21 cellular contexts compared by ENCODE assay signal in the genomic region with DNA sequence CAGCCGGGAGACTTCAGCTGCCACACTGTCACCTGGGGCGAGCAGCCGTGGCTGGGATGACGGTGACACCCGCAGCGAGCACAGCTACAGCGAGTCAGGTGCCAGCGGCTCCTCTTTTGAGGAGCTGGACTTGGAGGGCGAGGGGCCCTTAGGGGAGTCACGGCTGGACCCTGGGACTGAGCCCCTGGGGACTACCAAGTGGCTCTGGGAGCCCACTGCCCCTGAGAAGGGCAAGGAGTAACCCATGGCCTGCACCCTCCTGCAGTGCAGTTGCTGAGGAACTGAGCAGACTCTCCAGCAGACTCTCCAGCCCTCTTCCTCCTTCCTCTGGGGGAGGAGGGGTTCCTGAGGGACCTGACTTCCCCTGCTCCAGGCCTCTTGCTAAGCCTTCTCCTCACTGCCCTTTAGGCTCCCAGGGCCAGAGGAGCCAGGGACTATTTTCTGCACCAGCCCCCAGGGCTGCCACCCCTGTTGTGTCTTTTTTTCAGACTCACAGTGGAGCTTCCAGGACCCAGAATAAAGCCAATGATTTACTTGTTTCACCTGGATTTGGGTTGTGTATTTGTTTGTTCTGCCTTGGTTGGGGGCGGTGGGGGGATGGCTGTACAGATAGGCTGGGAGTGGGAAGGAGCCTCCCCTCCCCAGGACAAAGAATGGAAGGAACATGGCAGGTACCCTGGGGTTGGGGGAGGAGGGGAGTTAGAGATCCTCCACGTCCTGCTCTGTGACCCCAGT. TPM values are rescaled to one million over a fixed set of nuclear protein-coding genes. Genes with fewer than 3 reads are reported as not detected.
DNase-seq lines count a peak whose midpoint lies in the region; ATAC-seq and TF ChIP-seq lines count a peak whose summit lies in the region.
"Had no signal": no experiment of that assay in that cellular context is flagged by ENCODE, and none has a peak within 500 bp of the region (broad histone marks: within the 10 kb centered on the region; RNA-seq: fewer than 3 reads in every experiment).

No MANE protein-coding gene starts in this region.

- TF ChIP-seq CTCF in RWPE2 (IDR thresholded peaks at IDR 0.05; ENCODE audit: poor library complexity, severe bottlenecking) (no peak), endodermal cell (conservative IDR thresholded peaks at IDR 0.05) (no peak), stomach (IDR thresholded peaks at IDR 0.05) (no peak)

- peaks cover 16% of the 10 kb centered on the region for H3K4me1 Mint-ChIP-seq in activated CD4-positive, alpha-beta memory T cell treated with anti-CD3 and anti-CD28 coated beads for 36 hours (ENCODE audit: low read depth)
- H3K4me1 Mint-ChIP-seq in activated CD4-positive, alpha-beta memory T cell treated with anti-CD3 and anti-CD28 coated beads, Interleukin-2, amount 10 ng/mL, durations not matched to agents 7 days and 5 days = peaks cover 8% of the 10 kb centered on the region
- H3K4me1 Mint-ChIP-seq in endodermal cell = peaks cover 8% of the 10 kb centered on the region

- intact Hi-C loops in activated CD4-positive, alpha-beta memory T cell treated with anti-CD3 and anti-CD28 coated beads for 36 hours (cut with micrococcal nuclease) = no loop called here
- intact Hi-C loops in stomach (cut with DNase I; ENCODE audit: low total_unique reads) = no loop called here

- CTCF ChIA-PET in activated CD4-positive, alpha-beta memory T cell treated with anti-CD3 and anti-CD28 coated beads for 36 hours (lab: Charles Lee) = interaction anchor here (0.6 to 0.7 kb wide), 2 partner anchors 135 to 388 kb away, joined by 3 read pairs; no protein-coding TSS in a partner anchor
- CTCF ChIA-PET in activated CD4-positive, alpha-beta memory T cell treated with anti-CD3 and anti-CD28 coated beads, Interleukin-2, amount 10 ng/mL, durations not matched to agents 7 days and 5 days (lab: Charles Lee) = interaction anchor here (1.1 kb wide), 1 partner anchor 21 kb away, joined by 3 read pairs; no protein-coding TSS in a partner anchor

- H3K36me3 ChIP-seq in RWPE2 (ENCODE audit: low read depth) (peaks cover 13% of the 10 kb centered on the region), endodermal cell (ENCODE audit: control insufficient read depth, insufficient read depth, low read length) (no peaks in the 10 kb centered on the region), stomach (peaks cover 45 to 73% (median 67%) of the 10 kb centered on the region in 4 donors)

- no peak overlapping the region for H3K4me3 ChIP-seq in RWPE2 (ENCODE audit: severe bottlenecking)
- H3K4me3 ChIP-seq in endodermal cell (ENCODE audit: low read length) = no peak overlapping the region
- H3K4me3 ChIP-seq in stomach = no peak overlapping the region
- H3K4me3 ChIP-seq: BLaER1 treated with 17β-estradiol and CSF1 and Interleukin-3, amounts not matched to agents 10 nM and 100 nM; HAP-1; prostate gland; suprapubic skin had no signal

- no peak for TF ChIP-seq POLR2A in stomach (IDR thresholded peaks at IDR 0.05)

- H3K27me3 Mint-ChIP-seq in activated CD4-positive, alpha-beta memory T cell treated with anti-CD3 and anti-CD28 coated beads for 36 hours = no peaks in the 10 kb centered on the region
- H3K27me3 Mint-ChIP-seq in activated CD4-positive, alpha-beta memory T cell treated with anti-CD3 and anti-CD28 coated beads, Interleukin-2, amount 10 ng/mL, durations not matched to agents 7 days and 5 days = no peaks in the 10 kb centered on the region
- peaks cover 23% of the 10 kb centered on the region for H3K27me3 Mint-ChIP-seq in endodermal cell (ENCODE audit: insufficient read depth)

- H3K27ac ChIP-seq in RWPE2 (ENCODE audit: poor library complexity, severe bottlenecking) (no peak overlapping the region), endodermal cell (ENCODE audit: low read depth, low read length) (peak overlapping the region; percentile 86), stomach (no peak overlapping the region)
- H3K27ac ChIP-seq: BLaER1 treated with 17β-estradiol and CSF1 and Interleukin-3, amounts not matched to agents 10 nM and 100 nM; foreskin keratinocyte; prostate gland; suprapubic skin had no signal

- POLR2A ChIA-PET in activated CD4-positive, alpha-beta memory T cell treated with anti-CD3 and anti-CD28 coated beads for 36 hours (lab: Charles Lee) = no interaction called here
- POLR2A ChIA-PET in activated CD4-positive, alpha-beta memory T cell treated with anti-CD3 and anti-CD28 coated beads, Interleukin-2, amount 10 ng/mL, durations not matched to agents 7 days and 5 days (lab: Charles Lee) = interaction anchor here (2.0 kb wide), 1 partner anchor 34 kb away, joined by 6 read pairs; no protein-coding TSS in a partner anchor

- no peak overlapping the region for H3K4me3 Mint-ChIP-seq in activated CD4-positive, alpha-beta memory T cell treated with anti-CD3 and anti-CD28 coated beads for 36 hours
- H3K4me3 Mint-ChIP-seq in activated CD4-positive, alpha-beta memory T cell treated with anti-CD3 and anti-CD28 coated beads, Interleukin-2, amount 10 ng/mL, durations not matched to agents 7 days and 5 days = no peak overlapping the region
- H3K4me3 Mint-ChIP-seq in endodermal cell = no peak overlapping the region
- H3K4me3 Mint-ChIP-seq: activated naive CD4-positive, alpha-beta T cell treated with anti-CD3 and anti-CD28 coated beads for 36 hours; mesothelial cell of epicardium; nephron had no signal

- WGBS in endodermal cell (ENCODE audit: insufficient coverage in 1 of 2, insufficient read length in 1 of 2), 2 experiments = 39 to 56% methylated on average over 8 to 12 of the region's 12 CpGs
- WGBS in stomach, 5 donors = 70 to 79% (median 75%) methylated on average over 2 to 12 of the region's 12 CpGs

- H3K4me1 ChIP-seq in RWPE2 (ENCODE audit: insufficient read depth, poor library complexity, severe bottlenecking) (no peaks in the 10 kb centered on the region), endodermal cell (ENCODE audit: control insufficient read depth, insufficient read depth, low read length) (peaks cover 8% of the 10 kb centered on the region), stomach (peaks cover 5 to 14% (median 11%) of the 10 kb centered on the region in 4 donors)
- H3K4me1 ChIP-seq: foreskin keratinocyte, HAP-1, prostate gland had no signal

- peaks cover 9% of the 10 kb centered on the region for H3K36me3 Mint-ChIP-seq in activated CD4-positive, alpha-beta memory T cell treated with anti-CD3 and anti-CD28 coated beads for 36 hours
- H3K36me3 Mint-ChIP-seq in activated CD4-positive, alpha-beta memory T cell treated with anti-CD3 and anti-CD28 coated beads, Interleukin-2, amount 10 ng/mL, durations not matched to agents 7 days and 5 days (ENCODE audit: low read depth) = peaks cover 31% of the 10 kb centered on the region
- H3K36me3 Mint-ChIP-seq in endodermal cell (ENCODE audit: low read depth) = peaks cover 15% of the 10 kb centered on the region

- no peak for TF ChIP-seq EP300 in stomach (IDR thresholded peaks at IDR 0.05)

- H3K9ac ChIP-seq in endodermal cell (ENCODE audit: extremely low read depth, low read length, poor library complexity, severe bottlenecking) = no peak overlapping the region
- H3K9ac ChIP-seq: BLaER1 treated with 17β-estradiol and CSF1 and Interleukin-3, amounts not matched to agents 10 nM and 100 nM had no signal

- no peaks in the 10 kb centered on the region for H3K9me3 ChIP-seq in RWPE2 (ENCODE audit: severe bottlenecking)
- no peaks in the 10 kb centered on the region for H3K9me3 ChIP-seq in endodermal cell (ENCODE audit: control insufficient read depth, low read length)
- no peaks in the 10 kb centered on the region for H3K9me3 ChIP-seq in stomach
- H3K9me3 ChIP-seq: BLaER1 treated with 17β-estradiol and CSF1 and Interleukin-3, amounts not matched to agents 10 nM and 100 nM; HAP-1; prostate gland; suprapubic skin had no signal

- H3K27me3 ChIP-seq in RWPE2 (ENCODE audit: insufficient read depth, poor library complexity, severe bottlenecking) = peaks cover 8% of the 10 kb centered on the region
- H3K27me3 ChIP-seq in endodermal cell (ENCODE audit: control insufficient read depth, insufficient read depth, low read length, poor library complexity, severe bottlenecking) = peaks cover 18% of the 10 kb centered on the region
- H3K27me3 ChIP-seq in stomach = peaks cover 0 to 15% (median 0%) of the 10 kb centered on the region in 3 donors
- H3K27me3 ChIP-seq: suprapubic skin had no signal

- no peaks in the 10 kb centered on the region for H3K9me3 Mint-ChIP-seq in activated CD4-positive, alpha-beta memory T cell treated with anti-CD3 and anti-CD28 coated beads for 36 hours
- no peaks in the 10 kb centered on the region for H3K9me3 Mint-ChIP-seq in activated CD4-positive, alpha-beta memory T cell treated with anti-CD3 and anti-CD28 coated beads, Interleukin-2, amount 10 ng/mL, durations not matched to agents 7 days and 5 days
- no peaks in the 10 kb centered on the region for H3K9me3 Mint-ChIP-seq in endodermal cell
- H3K9me3 Mint-ChIP-seq: activated naive CD4-positive, alpha-beta T cell treated with anti-CD3 and anti-CD28 coated beads for 36 hours; mesothelial cell of epicardium; nephron had no signal

- H3K27ac Mint-ChIP-seq in activated CD4-positive, alpha-beta memory T cell treated with anti-CD3 and anti-CD28 coated beads for 36 hours = peak overlapping the region; percentile 33
- H3K27ac Mint-ChIP-seq in activated CD4-positive, alpha-beta memory T cell treated with anti-CD3 and anti-CD28 coated beads, Interleukin-2, amount 10 ng/mL, durations not matched to agents 7 days and 5 days = no peak overlapping the region
- H3K27ac Mint-ChIP-seq in endodermal cell = no peak overlapping the region
- H3K27ac Mint-ChIP-seq: activated naive CD4-positive, alpha-beta T cell treated with anti-CD3 and anti-CD28 coated beads for 36 hours; mesothelial cell of epicardium had no signal

- ATAC-seq in RWPE2 (ENCODE audit: low read depth) = no peak
- ATAC-seq: foreskin keratinocyte had no signal

- no peak for DNase-seq in activated CD4-positive, alpha-beta memory T cell treated with anti-CD3 and anti-CD28 coated beads for 36 hours
- DNase-seq in activated CD4-positive, alpha-beta memory T cell treated with anti-CD3 and anti-CD28 coated beads, Interleukin-2, amount 10 ng/mL, durations not matched to agents 7 days and 5 days = no peak
- DNase-seq in RWPE2 (ENCODE audit: low spot score) = peak; percentile 43
- DNase-seq in endodermal cell = no peak
- DNase-seq in retina = peak; percentile 55
- DNase-seq in KBM-7 = no peak
- no peak for DNase-seq in stomach
- DNase-seq in NCI-H1436 treated with DMSO at 0.1 percent for 48 hours (lab: John Stamatoyannopoulos, UW) = no peak
- DNase-seq: activated CD4-positive, alpha-beta T cell treated with anti-CD3 and anti-CD28 coated beads, Interleukin-2, amount 50 U/mL, for 1 hour; activated naive CD4-positive, alpha-beta T cell treated with anti-CD3 and anti-CD28 coated beads for 36 hours; foreskin keratinocyte; IMR-90; MM.1S; NCI-H446 treated with DMSO at 0.1 percent for 48 hours had no signal

- in situ Hi-C loops in KBM-7 (cut with MboI; ENCODE audit: low pct_unique_long_range_greater_than_20kb, low sequenced_read_pairs) = no loop called here

RNA-seq across cellular contexts. Expression of gene GRM2, which starts 2.9 kb away (rescaled TPM):
- under 1 TPM; 0.22 to 0.29 TPM for total RNA-seq in activated CD4-positive, alpha-beta memory T cell treated with anti-CD3 and anti-CD28 coated beads for 36 hours
- total RNA-seq in activated CD4-positive, alpha-beta memory T cell treated with anti-CD3 and anti-CD28 coated beads, Interleukin-2, amount 10 ng/mL, durations not matched to agents 7 days and 5 days = 1 to 10 TPM; 1.7 to 2.4 TPM
- total RNA-seq in endodermal cell (1 to 10 TPM; 3.9 to 7.4 TPM), stomach (under 1 TPM in 2 of 5 donors, not detected in 3; 0.37 to 0.58 TPM)
- 6.0 TPM for polyA plus RNA-seq in endodermal cell (2013, experiment 1 of 2)
- polyA plus RNA-seq in endodermal cell (2013, experiment 2 of 2) = 4.7 TPM
- under 1 TPM in 2 of 3 donors, not detected in 1; 0.06 to 0.15 TPM for polyA plus RNA-seq in stomach
- total RNA-seq: epithelial cell of proximal tubule, foreskin keratinocyte had no signal

RNA-seq across cellular contexts. Expression of gene TEX264, which starts 32.9 kb away (rescaled TPM):
- total RNA-seq in activated CD4-positive, alpha-beta memory T cell treated with anti-CD3 and anti-CD28 coated beads for 36 hours = 10 to 100 TPM; 44.9 to 45.2 TPM
- total RNA-seq in activated CD4-positive, alpha-beta memory T cell treated with anti-CD3 and anti-CD28 coated beads, Interleukin-2, amount 10 ng/mL, durations not matched to agents 7 days and 5 days = 100 to 1,000 TPM; 103 to 108 TPM
- 10 to 100 TPM; 21.1 to 24.9 TPM for total RNA-seq in endodermal cell
- 17.6 TPM for polyA plus RNA-seq in endodermal cell (2013, experiment 1 of 2)
- 12.9 TPM for polyA plus RNA-seq in endodermal cell (2013, experiment 2 of 2)
- 10 to 100 TPM; 18.7 to 73.0 (median 34.3) TPM for total RNA-seq in stomach
- 10 to 100 TPM; 34.5 to 60.1 (median 60.1) TPM for polyA plus RNA-seq in stomach

Comparison
In these comparisons a context has a peak if more than half of its experiments do, and no peak if none do; other contexts are left out.
1. DNase-seq: peak in RWPE2 (single experiment) and retina (single experiment); none in activated CD4-positive, alpha-beta memory T cell treated with anti-CD3 and anti-CD28 coated beads for 36 hours (single experiment), activated CD4-positive, alpha-beta memory T cell treated with anti-CD3 and anti-CD28 coated beads, Interleukin-2, amount 10 ng/mL, durations not matched to agents 7 days and 5 days (single experiment), endodermal cell (single experiment), KBM-7 (single experiment), stomach (single experiment) and NCI-H1436 treated with DMSO at 0.1 percent for 48 hours (single experiment).